Comparison of ENCODE assay signal across 20 cellular contexts in genomic region chr5:105931782-105932489, GRCh38.
A peak's percentile ranks its signal among the peaks of the same experiment; 100 is the strongest.
DNase-seq lines count a peak whose midpoint lies in the region; ATAC-seq and TF ChIP-seq lines count a peak whose summit lies in the region.
"Had no signal": no experiment of that assay in that cellular context is flagged by ENCODE, and none has a peak within 500 bp of the region (broad histone marks: within the 10 kb centered on the region; RNA-seq: fewer than 3 reads in every experiment).

No MANE protein-coding gene starts in this region.

- H3K9ac ChIP-seq in IMR-90 (ENCODE audit: low read depth, low read length): no peak overlapping the region; the same call in 1 of the 2 replicates

- H3K9me1 ChIP-seq in IMR-90 (ENCODE audit: insufficient read depth, low read length): no peaks in the 10 kb centered on the region

- no peak overlapping the region for H3K23ac ChIP-seq in IMR-90 (ENCODE audit: low read depth, low read length)

- H3K36me3 ChIP-seq in ACC112 (ENCODE audit: insufficient read depth, low read length) (no peaks in the 10 kb centered on the region), IMR-90 (ENCODE audit: control insufficient read depth, insufficient read depth, low read length) (no peaks in the 10 kb centered on the region)
- H3K36me3 ChIP-seq: esophagus muscularis mucosa, pancreas, right lobe of liver had no signal

- intact Hi-C loops in IMR-90 (cut with micrococcal nuclease): no loop called here

- H2AFZ ChIP-seq in ACC112 (ENCODE audit: low read length, unreplicated experiment): peak overlapping the region; percentile 81
- no peak overlapping the region for H2AFZ ChIP-seq in IMR-90 (replicated peaks; ENCODE audit: low read length, poor library complexity)

- no peaks in the 10 kb centered on the region; a peak in 1 of 4 replicates for H3K79me1 ChIP-seq in IMR-90 (ENCODE audit: low read depth in 1 of 2, low read length in 2 of 2)

- no peak for TF ChIP-seq POLR2A in IMR-90 (IDR thresholded peaks at IDR 0.05; ENCODE audit: low read depth, low read length)

- no peak for TF ChIP-seq CTCF in IMR-90 (conservative IDR thresholded peaks at IDR 0.05; ENCODE audit: low read depth, low read length)
- TF ChIP-seq CTCF in cardiac fibroblast (IDR thresholded peaks at IDR 0.05; ENCODE audit: low read depth, low read length): no peak

- WGBS in IMR-90 (ENCODE audit: extremely low coverage in 2 of 2, insufficient read length in 1 of 2), 2 experiments: no CpG with 5 or more reads among the region's 5 CpGs

- H2BK20ac ChIP-seq in IMR-90 (ENCODE audit: low read depth, low read length): no peak overlapping the region

- H3K27me3 ChIP-seq in ACC112 (ENCODE audit: insufficient read depth, low read length): no peaks in the 10 kb centered on the region
- H3K27me3 ChIP-seq in IMR-90 (ENCODE audit: control insufficient read depth, insufficient read depth, low read length): no peaks in the 10 kb centered on the region
- H3K27me3 ChIP-seq: esophagus muscularis mucosa, pancreas, right lobe of liver had no signal

- no peaks in the 10 kb centered on the region for H3K79me2 ChIP-seq in ACC112 (ENCODE audit: control insufficient read depth, insufficient read depth, low read length, unreplicated experiment)

- H3K18ac ChIP-seq in IMR-90 (ENCODE audit: low read depth, low read length): peak overlapping the region; percentile 68; the same call in 1 of the 2 replicates

- no peak overlapping the region for H2AK9ac ChIP-seq in IMR-90 (replicated peaks; ENCODE audit: low read depth, low read length, poor library complexity)

- TF ChIP-seq RAD21 in IMR-90 (IDR thresholded peaks at IDR 0.05; ENCODE audit: low read length): no peak

- H4K91ac ChIP-seq in IMR-90 (ENCODE audit: insufficient read depth, low read depth, low read length): no peak overlapping the region

- H2BK120ac ChIP-seq in IMR-90 (ENCODE audit: low read depth, low read length): peak overlapping the region; percentile 10; the same call in 1 of the 2 replicates

- no peak overlapping the region for H3K56ac ChIP-seq in IMR-90 (ENCODE audit: extremely low read depth, insufficient read depth, low read length)

- in situ Hi-C loops in IMR-90 (cut with MboI; ENCODE audit: low sequenced_read_pairs): no loop called here

- no peaks in the 10 kb centered on the region for H4K20me1 ChIP-seq in IMR-90 (ENCODE audit: insufficient read depth, low read length)

- no peak overlapping the region for H4K5ac ChIP-seq in IMR-90 (ENCODE audit: low read depth, low read length)

- CTCF ChIA-PET in IMR-90 (lab: Yijun Ruan, JAX): no interaction called here

- peaks cover 19% of the 10 kb centered on the region for H3K4me1 ChIP-seq in ACC112 (ENCODE audit: control insufficient read depth, insufficient read depth, low read length, unreplicated experiment)
- no peaks in the 10 kb centered on the region; the same call in 1 of the 2 replicates for H3K4me1 ChIP-seq in IMR-90 (ENCODE audit: control insufficient read depth, insufficient read depth, low read length)
- H3K4me1 ChIP-seq: esophagus muscularis mucosa, pancreas, right lobe of liver had no signal

- peak overlapping the region; percentile 78 for H3K27ac ChIP-seq in ACC112 (ENCODE audit: low read depth, low read length)
- H3K27ac ChIP-seq in IMR-90 (ENCODE audit: insufficient read depth, low read length): peak overlapping the region; percentile 49; the same call in 1 of the 2 replicates
- H3K27ac ChIP-seq: C4-2B, esophagus muscularis mucosa, HL-60, pancreas, right lobe of liver had no signal

- H3K4me2 ChIP-seq in IMR-90 (ENCODE audit: low read depth, low read length): peak overlapping the region; percentile 54

- peak; percentile 76 for ATAC-seq in IMR-90 (ENCODE audit: low read depth)
- ATAC-seq: effector memory CD8-positive, alpha-beta T cell; K562; pancreas; right lobe of liver had no signal

- peak overlapping the region in 1 of 2 experiments; percentile 35; a peak in 2 of 4 replicates for H4K8ac ChIP-seq in IMR-90 (ENCODE audit: low read depth in 2 of 2, low read length in 2 of 2)

- no peak overlapping the region for H2AK5ac ChIP-seq in IMR-90 (ENCODE audit: low read depth, low read length)

- H2BK5ac ChIP-seq in IMR-90 (ENCODE audit: low read depth, low read length, poor library complexity, severe bottlenecking): peak overlapping the region; percentile 11

- POLR2A ChIA-PET in IMR-90 (lab: Charles Lee; ENCODE audit: unreplicated experiment): no interaction called here

- H3K4me3 ChIP-seq in ACC112 (ENCODE audit: low read depth, low read length): peak overlapping the region; percentile 45; the same call in 1 of the 2 replicates
- H3K4me3 ChIP-seq in IMR-90 (ENCODE audit: insufficient read depth, low read depth, low read length): no peak overlapping the region
- no peak overlapping the region for H3K4me3 ChIP-seq in cardiac fibroblast (replicated peaks in 1 of 2; ENCODE audit: low read depth in 2 of 2, low read length in 2 of 2)
- H3K4me3 ChIP-seq: esophagus muscularis mucosa, K562, pancreas, right lobe of liver had no signal

- H2BK15ac ChIP-seq in IMR-90 (ENCODE audit: low read depth, low read length): no peak overlapping the region

- H3K14ac ChIP-seq in IMR-90 (replicated peaks; ENCODE audit: low read depth, low read length): no peak overlapping the region

- no peaks in the 10 kb centered on the region for H3K9me3 ChIP-seq in IMR-90 (ENCODE audit: control insufficient read depth, insufficient read depth, low read length)
- H3K9me3 ChIP-seq: esophagus muscularis mucosa, pancreas, right lobe of liver had no signal

- BruUV-seq in IMR-90 (replicated peaks; lab: Mats Ljungman, UMichigan): no TSS peak

- peak; percentile 73 for DNase-seq in IMR-90
- DNase-seq in cardiac fibroblast (ENCODE audit: low read depth in 2 of 2): peak; percentile 65 to 83
- peak; percentile 80 for DNase-seq in iris pigment epithelial cell (ENCODE audit: low read depth)
- no peak for DNase-seq in NCI-H1092 treated with DMSO at 0.1 percent for 48 hours (lab: John Stamatoyannopoulos, UW)
- DNase-seq in AML-193 (lab: John Stamatoyannopoulos, UW): no peak
- DNase-seq in NCI-H1930 (lab: John Stamatoyannopoulos, UW): no peak
- DNase-seq in activated effector memory CD4-positive, alpha-beta T cell treated with anti-CD3 and anti-CD28 coated beads, Interleukin-2, amount 50 U/mL, for 16 hours: no peak
- DNase-seq: activated gamma-delta T cell; amygdala; effector memory CD8-positive, alpha-beta T cell; NCI-H748 treated with DMSO at 0.1 percent for 48 hours; OCI-M1; pancreas; right lobe of liver; SHP77 treated with DMSO at 0.1 percent for 48 hours had no signal

- no peak overlapping the region for H3K4ac ChIP-seq in IMR-90 (ENCODE audit: low read depth, low read length)

- dilution Hi-C loops in IMR-90 (cut with HindIII; ENCODE audit: low sequenced_read_pairs, unreplicated experiment): no loop called here

TF ChIP-seq in IMR-90, 13 proteins besides CTCF, POLR2A, EP300 and RAD21:
- TF ChIP-seq USF2 (IDR thresholded peaks at IDR 0.05; ENCODE audit: low read depth, low read length) (no peak), CHD1 (IDR thresholded peaks at IDR 0.05; ENCODE audit: low read depth, low read length) (no peak)

Comparison
In these comparisons a context has a peak if more than half of its experiments do, and no peak if none do; other contexts are left out.
1. DNase-seq: peak in IMR-90 (single experiment), cardiac fibroblast (2 of 2) and iris pigment epithelial cell (single experiment); none in NCI-H1092 treated with DMSO at 0.1 percent for 48 hours (single experiment), AML-193 (0 of 2), NCI-H1930 (0 of 2) and activated effector memory CD4-positive, alpha-beta T cell treated with anti-CD3 and anti-CD28 coated beads, Interleukin-2, amount 50 U/mL, for 16 hours (single experiment).